9 cellular contexts compared by ENCODE assay signal in the genomic region with DNA sequence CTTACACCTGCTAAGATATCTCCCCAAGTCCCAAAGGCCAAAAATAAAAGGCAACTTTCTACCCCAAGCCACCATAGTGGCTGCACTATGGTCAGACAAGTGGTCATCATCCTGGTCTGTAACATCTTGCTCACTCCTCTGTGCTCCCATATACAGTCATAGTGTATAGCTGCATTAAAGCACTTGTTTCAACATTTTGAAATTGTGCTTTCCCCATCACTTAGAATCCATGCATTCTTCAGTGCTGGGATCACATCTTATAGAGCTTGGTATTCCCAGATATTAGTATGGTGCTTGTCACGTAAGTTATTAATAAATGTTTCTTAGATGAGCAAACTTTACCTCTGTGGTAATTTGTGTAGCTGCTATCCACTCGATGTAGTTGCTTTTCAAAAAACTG. TPM values are rescaled to one million over a fixed set of nuclear protein-coding genes. Genes with fewer than 3 reads are reported as not detected.
A peak's percentile ranks its signal among the peaks of the same experiment; 100 is the strongest.
DNase-seq lines count a peak whose midpoint lies in the region; TF ChIP-seq lines count a peak whose summit lies in the region.
"Had no signal": no experiment of that assay in that cellular context is flagged by ENCODE, and none has a peak within 500 bp of the region (broad histone marks: within the 10 kb centered on the region; RNA-seq: fewer than 3 reads in every experiment).

No MANE protein-coding gene starts in this region.

- H3K36me3 ChIP-seq in PC-9 (ENCODE audit: low read depth): no peaks in the 10 kb centered on the region
- H3K36me3 ChIP-seq in osteoblast (ENCODE audit: insufficient read depth, low read length): no peaks in the 10 kb centered on the region

- no TSS peak for BruUV-seq in PC-9 (replicated peaks; lab: Mats Ljungman, UMichigan)

- H3K27ac ChIP-seq in PC-9 (peak overlapping the region; percentile 66), osteoblast (ENCODE audit: low read depth, low read length) (peak overlapping the region; percentile 84)

- no peak overlapping the region for H2AFZ ChIP-seq in PC-9
- H2AFZ ChIP-seq in osteoblast (ENCODE audit: low read length): no peak overlapping the region

- H3K4me3 ChIP-seq in PC-9 (no peak overlapping the region), choroid plexus epithelial cell (ENCODE audit: low read depth, low read length) (no peak overlapping the region), osteoblast (ENCODE audit: insufficient read depth, low read length) (no peak overlapping the region)

- H3K4me1 ChIP-seq in PC-9 (replicated peaks; ENCODE audit: insufficient read depth) (peaks cover 42% of the 10 kb centered on the region), osteoblast (ENCODE audit: insufficient read depth, low read length) (peaks cover 24% of the 10 kb centered on the region)

- H3K79me2 ChIP-seq in PC-9 (ENCODE audit: low read depth): no peaks in the 10 kb centered on the region
- no peaks in the 10 kb centered on the region for H3K79me2 ChIP-seq in osteoblast (ENCODE audit: insufficient read depth, low read length)

- H3K9me2 ChIP-seq in PC-9 (ENCODE audit: insufficient read depth): no peaks in the 10 kb centered on the region

- peaks cover 9% of the 10 kb centered on the region; the same call in 1 of the 2 replicates for H3F3A ChIP-seq in PC-9 (ENCODE audit: insufficient read depth, low read depth)

- intact Hi-C loops in PC-9 (cut with micrococcal nuclease; ENCODE audit: unreplicated experiment): loop anchor here (1.0 to 5.0 kb wide), 5 partner anchors 39 to 121 kb away; no protein-coding TSS in a partner anchor
- intact Hi-C loops in cardiac septum (cut with DNase I): no loop called here

- TF ChIP-seq CTCF in PC-9 (conservative IDR thresholded peaks at IDR 0.05) (no peak), choroid plexus epithelial cell (conservative IDR thresholded peaks at IDR 0.05; ENCODE audit: low read depth, low read length) (no peak), osteoblast (IDR thresholded peaks at IDR 0.05; ENCODE audit: extremely low read depth, low read depth, low read length) (no peak), GM13976 (IDR thresholded peaks at IDR 0.05; ENCODE audit: borderline replicate concordance, control extremely low read depth, extremely low read depth, insufficient read depth, missing control alignments) (no peak)

- in situ Hi-C loops in GM13976 (cut with MboI; ENCODE audit: low sequenced_read_pairs, unreplicated experiment): no loop called here

- DNase-seq in GM03348 (ENCODE audit: low spot score) (peak; percentile 43), PC-9 (peak in 1 of 2 experiments; percentile 72), choroid plexus epithelial cell (ENCODE audit: low read depth) (peak; percentile 53), osteoblast (ENCODE audit: insufficient read length, low spot score, missing footprints) (no peak), GM13976 (ENCODE audit: low spot score) (no peak), cardiac septum (ENCODE audit: low spot score) (no peak), NCI-H1048 (lab: John Stamatoyannopoulos, UW) (no peak)
- DNase-seq: naive B cell had no signal

- H3K4me2 ChIP-seq in PC-9: peak overlapping the region; percentile 48
- H3K4me2 ChIP-seq in osteoblast (ENCODE audit: insufficient read depth, low read length): peak overlapping the region; percentile 53

- POLR2A ChIA-PET in PC-9 (lab: Charles Lee; ENCODE audit: unreplicated experiment): interaction anchor here (0.5 to 0.6 kb wide), 3 partner anchors 57 to 1036 kb away, joined by 3 to 4 read pairs (median 3); no protein-coding TSS in a partner anchor

- CTCF ChIA-PET in PC-9 (lab: Charles Lee): no interaction called here

- H3K27me3 ChIP-seq in PC-9 (ENCODE audit: insufficient read depth, low read depth) (no peaks in the 10 kb centered on the region), osteoblast (ENCODE audit: insufficient read depth, low read length) (no peaks in the 10 kb centered on the region)

- H3K9me3 ChIP-seq in PC-9 (ENCODE audit: insufficient read depth, low read depth): peaks cover 17% of the 10 kb centered on the region; the same call in 1 of the 2 replicates
- no peaks in the 10 kb centered on the region for H3K9me3 ChIP-seq in osteoblast (ENCODE audit: low read depth, low read length)

- no peaks in the 10 kb centered on the region for H4K20me1 ChIP-seq in PC-9 (ENCODE audit: insufficient read depth)
- no peaks in the 10 kb centered on the region for H4K20me1 ChIP-seq in osteoblast (ENCODE audit: insufficient read depth, low read length)

RNA-seq across cellular contexts. Expression of gene CDC42EP3, which starts 40.4 kb away (rescaled TPM):
- 41.6 and 54.1 TPM in 2 replicates for total RNA-seq in PC-9 (2021)
- total RNA-seq in osteoblast: 121 and 136 TPM in 2 replicates
- total RNA-seq in cardiac septum: 194 TPM
- total RNA-seq: HepG2 had no signal

Comparison
In these comparisons a context has a peak if more than half of its experiments do, and no peak if none do; other contexts are left out.
1. DNase-seq: peak in GM03348 (single experiment) and choroid plexus epithelial cell (single experiment); none in osteoblast (single experiment), GM13976 (single experiment), cardiac septum (single experiment) and NCI-H1048 (single experiment).